In the genomic region with DNA sequence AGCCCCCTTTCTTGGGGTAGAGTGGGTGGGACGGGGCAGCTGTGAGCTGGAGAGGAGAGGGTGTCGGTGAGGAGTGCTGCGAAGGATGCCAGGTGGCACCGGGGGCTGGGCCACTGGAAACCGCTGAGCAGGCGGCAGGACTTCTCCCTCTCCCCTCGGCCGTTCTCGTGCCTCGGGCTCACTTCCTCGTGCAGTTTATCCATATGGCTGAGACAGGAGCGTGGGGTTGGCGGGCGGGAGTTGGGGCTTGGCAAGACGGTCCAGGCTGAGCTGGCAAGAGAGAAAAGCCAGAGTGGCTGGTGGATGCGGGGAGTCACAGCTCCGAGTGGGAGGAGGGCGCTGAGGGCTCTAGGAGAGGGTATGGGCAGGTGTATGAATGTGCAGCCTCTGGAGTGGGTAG, we compare ENCODE assay signal across 12 cellular contexts. TPM values are rescaled to one million over a fixed set of nuclear protein-coding genes. Genes with fewer than 3 reads are reported as not detected.
A peak's percentile ranks its signal among the peaks of the same experiment; 100 is the strongest.
DNase-seq lines count a peak whose midpoint lies in the region; ATAC-seq lines count a peak whose summit lies in the region.
"Had no signal": no experiment of that assay in that cellular context is flagged by ENCODE, and none has a peak within 500 bp of the region (broad histone marks: within the 10 kb centered on the region; RNA-seq: fewer than 3 reads in every experiment).

No MANE protein-coding gene starts in this region.

- no peaks in the 10 kb centered on the region for H3K27me3 ChIP-seq in adipocyte (replicated peaks; ENCODE audit: control insufficient read depth, insufficient read depth, low read length)
- no peaks in the 10 kb centered on the region for H3K27me3 ChIP-seq in layer of hippocampus (ENCODE audit: control insufficient read depth, insufficient read depth, low read length)

- H3K36me3 ChIP-seq in adipocyte (ENCODE audit: control insufficient read depth, insufficient read depth, low read length, severe bottlenecking) = no peaks in the 10 kb centered on the region

- DNase-seq in NCI-H187 (lab: John Stamatoyannopoulos, UW) (peak; percentile 60 to 72), NCI-H187 treated with DMSO at 0.1 percent for 48 hours (lab: John Stamatoyannopoulos, UW) (no peak), adipocyte (ENCODE audit: low read depth) (no peak), SW480 (ENCODE audit: low spot score) (no peak)
- no peak for DNase-seq in activated effector memory CD4-positive, alpha-beta T cell treated with anti-CD3 and anti-CD28 coated beads, Interleukin-2, amount 50 U/mL, for 16 hours
- DNase-seq: ACHN, NCI-H1694 had no signal

- peak overlapping the region; percentile 58 for H3K4me3 ChIP-seq in adipocyte (ENCODE audit: low read length)

- H3K9ac ChIP-seq in adipocyte (ENCODE audit: low read length) = peak overlapping the region; percentile 76

- H3K4me1 ChIP-seq in adipocyte (ENCODE audit: control insufficient read depth, insufficient read depth, low read length) = peaks cover 22% of the 10 kb centered on the region

- H3K27ac ChIP-seq in layer of hippocampus (ENCODE audit: low read depth, low read length) (peak overlapping the region; percentile 10), temporal lobe (ENCODE audit: low read depth, low read length) (peak overlapping the region; percentile 55)

- no peaks in the 10 kb centered on the region for H3K9me3 ChIP-seq in adipocyte (ENCODE audit: control insufficient read depth, low read length)

- ATAC-seq in HG02798 (IDR thresholded peaks at IDR 0.05; ENCODE audit: poor library complexity, unreplicated experiment) = no peak
- ATAC-seq: activated T-helper 17 cell treated with anti-CD3 and anti-CD28 coated beads, Interleukin-2, amount 50 U/mL, for 72 hours had no signal

RNA-seq across cellular contexts. Expression of a gene that starts 8.2 kb away (rescaled TPM):
- 22.1 TPM for total RNA-seq in temporal lobe

RNA-seq across cellular contexts. Expression of a gene that starts 12.1 kb away (rescaled TPM):
- 3.2 TPM for total RNA-seq in temporal lobe
- total RNA-seq: T-helper 2 cell treated with Interferon-gamma antibody and Interleukin-4, amounts not matched to agents 100 ng/mL and 5 ng/mL, for 36 hours had no signal

RNA-seq across cellular contexts. Expression of a gene that starts 23.3 kb away (rescaled TPM):
- 3.9 TPM for total RNA-seq in temporal lobe

RNA-seq across cellular contexts. Expression of a gene that starts 30.6 kb away (rescaled TPM):
- total RNA-seq in temporal lobe = 14.8 TPM

RNA-seq across cellular contexts. Expression of a gene that starts 37.0 kb away (rescaled TPM):
- 9.6 TPM for total RNA-seq in temporal lobe

Comparison
In these comparisons a context has a peak if more than half of its experiments do, and no peak if none do; other contexts are left out.
1. DNase-seq: peak in NCI-H187 (2 of 2); none in NCI-H187 treated with DMSO at 0.1 percent for 48 hours (single experiment), adipocyte (single experiment), activated effector memory CD4-positive, alpha-beta T cell treated with anti-CD3 and anti-CD28 coated beads, Interleukin-2, amount 50 U/mL, for 16 hours (single experiment) and SW480 (single experiment).